ENCODE assay signal across 22 cellular contexts in the genomic region with DNA sequence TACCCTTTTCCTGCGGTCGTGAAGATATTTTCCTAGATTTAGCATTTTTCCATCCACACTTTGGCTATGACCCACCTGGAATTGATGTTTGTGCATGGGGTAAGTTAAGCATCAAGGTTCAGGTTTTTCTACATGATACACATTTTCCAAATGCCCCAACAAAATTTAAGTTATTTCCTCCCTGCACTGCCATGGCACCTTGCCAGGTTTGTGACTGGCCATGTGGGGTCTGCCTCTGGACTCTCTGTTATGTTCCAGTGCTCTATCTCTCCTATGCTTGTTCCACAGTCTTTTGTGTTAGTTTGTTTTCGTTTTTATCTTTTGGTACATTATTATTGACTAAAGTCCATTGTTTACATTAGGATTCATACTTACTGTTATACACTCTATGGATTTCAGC.
"Had no signal": no experiment of that assay in that cellular context is flagged by ENCODE, and none has a peak within 500 bp of the region (broad histone marks: within the 10 kb centered on the region; RNA-seq: fewer than 3 reads in every experiment).

No MANE protein-coding gene starts in this region.

- ATAC-seq: Panc1, PC-3 had no signal

- H3K27ac ChIP-seq: KMS-11, RWPE1 had no signal

- H3K4me2 ChIP-seq: KMS-11, SK-N-SH had no signal

- H3K9ac ChIP-seq: KMS-11, SK-N-SH had no signal

- H3K9me3 ChIP-seq: SK-N-SH had no signal

- DNase-seq: IMR-90, Kasumi-1, NCI-H1092, NCI-H1105 treated with DMSO at 0.1 percent for 48 hours, NCI-H1436, NCI-H187, NCI-H2029, NCI-H2081 treated with DMSO at 0.1 percent for 48 hours, NCI-H2171, NCI-H226, NCI-H446, NCI-H510A, NCI-H524 treated with DMSO at 0.1 percent for 48 hours, NCI-H69, NCI-H774, PC-3, SHP77, SK-N-SH, SW 1271 had no signal
